In the genomic region with DNA sequence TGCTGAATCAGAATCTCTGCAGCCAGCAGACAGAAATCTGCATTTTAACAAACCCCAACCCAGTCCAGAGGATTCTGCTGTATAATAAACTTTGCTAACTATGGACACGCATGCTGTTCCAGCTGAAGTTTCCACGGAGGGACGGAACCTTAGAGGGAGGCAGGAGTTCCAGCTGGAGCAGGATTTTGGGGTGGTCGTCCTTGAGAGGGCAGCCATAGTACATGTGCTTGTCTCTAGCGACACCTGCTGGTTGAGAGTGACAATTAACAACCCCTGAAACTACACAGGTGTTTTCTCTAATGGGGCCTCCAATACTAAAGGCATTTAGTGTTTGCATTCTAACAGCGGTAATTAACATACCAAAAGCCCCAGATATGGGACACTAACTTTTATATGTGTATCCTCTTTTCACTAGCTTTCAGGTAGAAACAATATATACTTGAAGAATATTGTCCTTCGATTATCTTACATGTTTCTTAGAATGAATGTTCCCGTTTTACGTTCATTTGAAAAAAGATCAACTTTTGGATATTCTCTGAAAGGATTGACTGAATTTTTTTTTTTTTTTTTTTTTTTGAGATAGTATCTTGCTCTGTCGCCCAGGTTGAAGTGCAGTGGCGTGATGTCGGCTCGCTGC, we compare ENCODE assay signal across 1 cellular context.
A peak's percentile ranks its signal among the peaks of the same experiment; 100 is the strongest.
TF ChIP-seq lines count a peak whose summit lies in the region.

No MANE protein-coding gene starts in this region.

TF ChIP-seq in GM12878, 131 proteins besides CTCF, POLR2A, EP300 and RAD21 (continued from another document):
- TF ChIP-seq YY1 (IDR thresholded peaks at IDR 0.05; ENCODE audit: low read depth, low read length) (peak; percentile 76), RB1 (IDR thresholded peaks at IDR 0.05; ENCODE audit: borderline replicate concordance) (0 out of 2 replicates have a peak, but pooled peaks have one; percentile 21), RAD51 (IDR thresholded peaks at IDR 0.05) (no peak), IRF4 (IDR thresholded peaks at IDR 0.05; ENCODE audit: low read depth, low read length) (0 out of 2 replicates have a peak, but pooled peaks have one; percentile 29), ZNF207 (IDR thresholded peaks at IDR 0.05; ENCODE audit: borderline replicate concordance) (0 out of 2 replicates have a peak, but pooled peaks have one; percentile 42), DPF2 (IDR thresholded peaks at IDR 0.05) (no peak), WRNIP1 (IDR thresholded peaks at IDR 0.05; ENCODE audit: borderline replicate concordance, low read depth, low read length) (0 out of 2 replicates have a peak, but pooled peaks have one; percentile 29), BHLHE40 (IDR thresholded peaks at IDR 0.05; ENCODE audit: borderline replicate concordance in 1 of 2, low read depth in 2 of 2, low read length in 1 of 2) (no peak), SMARCA5 (IDR thresholded peaks at IDR 0.05) (0 out of 2 replicates have a peak, but pooled peaks have one; percentile 27)
- TF ChIP-seq, protein P1, sequence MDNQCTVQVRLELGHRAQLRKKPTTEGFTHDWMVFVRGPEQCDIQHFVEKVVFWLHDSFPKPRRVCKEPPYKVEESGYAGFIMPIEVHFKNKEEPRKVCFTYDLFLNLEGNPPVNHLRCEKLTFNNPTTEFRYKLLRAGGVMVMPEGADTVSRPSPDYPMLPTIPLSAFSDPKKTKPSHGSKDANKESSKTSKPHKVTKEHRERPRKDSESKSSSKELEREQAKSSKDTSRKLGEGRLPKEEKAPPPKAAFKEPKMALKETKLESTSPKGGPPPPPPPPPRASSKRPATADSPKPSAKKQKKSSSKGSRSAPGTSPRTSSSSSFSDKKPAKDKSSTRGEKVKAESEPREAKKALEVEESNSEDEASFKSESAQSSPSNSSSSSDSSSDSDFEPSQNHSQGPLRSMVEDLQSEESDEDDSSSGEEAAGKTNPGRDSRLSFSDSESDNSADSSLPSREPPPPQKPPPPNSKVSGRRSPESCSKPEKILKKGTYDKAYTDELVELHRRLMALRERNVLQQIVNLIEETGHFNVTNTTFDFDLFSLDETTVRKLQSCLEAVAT (IDR thresholded peaks at IDR 0.05) = 0 out of 2 replicates have a peak, but pooled peaks have one; percentile 25
- TF ChIP-seq, protein P2, sequence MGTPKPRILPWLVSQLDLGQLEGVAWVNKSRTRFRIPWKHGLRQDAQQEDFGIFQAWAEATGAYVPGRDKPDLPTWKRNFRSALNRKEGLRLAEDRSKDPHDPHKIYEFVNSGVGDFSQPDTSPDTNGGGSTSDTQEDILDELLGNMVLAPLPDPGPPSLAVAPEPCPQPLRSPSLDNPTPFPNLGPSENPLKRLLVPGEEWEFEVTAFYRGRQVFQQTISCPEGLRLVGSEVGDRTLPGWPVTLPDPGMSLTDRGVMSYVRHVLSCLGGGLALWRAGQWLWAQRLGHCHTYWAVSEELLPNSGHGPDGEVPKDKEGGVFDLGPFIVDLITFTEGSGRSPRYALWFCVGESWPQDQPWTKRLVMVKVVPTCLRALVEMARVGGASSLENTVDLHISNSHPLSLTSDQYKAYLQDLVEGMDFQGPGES (IDR thresholded peaks at IDR 0.05) = no peak
